9 cellular contexts compared by ENCODE assay signal in genomic region chr3:46566040-46566631, GRCh38. TPM values are rescaled to one million over a fixed set of nuclear protein-coding genes. Genes with fewer than 3 reads are reported as not detected.
DNase-seq lines count a peak whose midpoint lies in the region; ATAC-seq and TF ChIP-seq lines count a peak whose summit lies in the region.
"Had no signal": no experiment of that assay in that cellular context is flagged by ENCODE, and none has a peak within 500 bp of the region (broad histone marks: within the 10 kb centered on the region; RNA-seq: fewer than 3 reads in every experiment).

LRRC2 (minus strand) TSS chr3:46566302; CDS start chr3:46551591, 14,711 bp downstream.

- H3K9ac ChIP-seq in iPS-18a (ENCODE audit: low read length) = peak within 1 kb of the TSS; percentile 40

- DNase-seq in Calu3 (no peak), Panc1 (ENCODE audit: low read depth, low spot score) (no peak), body of pancreas (peak; percentile 53 to 71 (median 64)), gastrocnemius medialis (peak; percentile 92), NCI-H1694 (lab: John Stamatoyannopoulos, UW) (no peak)

- CTCF ChIA-PET in Calu3 (lab: Charles Lee) (no interaction called here), Panc1 (lab: Charles Lee) (no interaction called here)

- H3K4me3 ChIP-seq in Panc1 (ENCODE audit: low read depth in 2 of 2, low read length in 2 of 2) (peak within 1 kb of the TSS; percentile 37 to 47), body of pancreas (peak within 1 kb of the TSS; percentile 12 to 35), iPS-18a (ENCODE audit: low read length) (peak within 1 kb of the TSS; percentile 57), gastrocnemius medialis (peak within 1 kb of the TSS; percentile 68 to 86 (median 76))

- no peak for TF ChIP-seq CTCF in Calu3 (IDR thresholded peaks at IDR 0.05; ENCODE audit: unreplicated experiment)
- TF ChIP-seq CTCF in Panc1 (IDR thresholded peaks at IDR 0.05) = no peak
- TF ChIP-seq CTCF in body of pancreas (IDR thresholded peaks at IDR 0.05) = no peak
- TF ChIP-seq CTCF in gastrocnemius medialis (IDR thresholded peaks at IDR 0.05 in 4 of 5, conservative IDR thresholded peaks at IDR 0.05 in 1 of 5) = no peak

- WGBS in body of pancreas, 2 donors = 0% methylated on average over 12 to 39 of the region's 39 CpGs

- H3K9me3 Mint-ChIP-seq in Calu3 (ENCODE audit: low read depth, unreplicated experiment) = no peaks in the 10 kb centered on the region

- ATAC-seq in Panc1 = peak; percentile 85
- ATAC-seq in body of pancreas = peak; percentile 81
- ATAC-seq in gastrocnemius medialis = peak; percentile 71 to 80
- ATAC-seq in HG03457 (IDR thresholded peaks at IDR 0.05; ENCODE audit: unreplicated experiment) = no peak
- no peak for ATAC-seq in GM18868 (IDR thresholded peaks at IDR 0.05; ENCODE audit: unreplicated experiment)

- BruUV-seq in Calu3 (replicated peaks; lab: Mats Ljungman, UMichigan) (no TSS peak), Panc1 (replicated peaks; lab: Mats Ljungman, UMichigan) (no TSS peak)

- no peaks in the 10 kb centered on the region for H3K36me3 ChIP-seq in Panc1 (ENCODE audit: control insufficient read depth, insufficient read depth, low read length)
- H3K36me3 ChIP-seq in body of pancreas (replicated peaks in 1 of 2; ENCODE audit: insufficient read depth in 1 of 2, low read depth in 2 of 2) = no peaks in the 10 kb centered on the region
- no peaks in the 10 kb centered on the region for H3K36me3 ChIP-seq in iPS-18a (ENCODE audit: control insufficient read depth, low read depth, low read length)
- no peaks in the 10 kb centered on the region for H3K36me3 ChIP-seq in gastrocnemius medialis
- H3K36me3 ChIP-seq: neutrophil had no signal

- H3K27ac Mint-ChIP-seq in Calu3 (ENCODE audit: unreplicated experiment) = no peak within 1 kb of the TSS

- no peaks in the 10 kb centered on the region for H3K9me3 ChIP-seq in Panc1 (ENCODE audit: control insufficient read depth, insufficient read depth, low read depth, low read length)
- H3K9me3 ChIP-seq in body of pancreas = no peaks in the 10 kb centered on the region
- H3K9me3 ChIP-seq in iPS-18a (ENCODE audit: control insufficient read depth, low read depth, low read length) = peaks cover 3% of the 10 kb centered on the region
- no peaks in the 10 kb centered on the region for H3K9me3 ChIP-seq in gastrocnemius medialis
- H3K9me3 ChIP-seq: neutrophil had no signal

- TF ChIP-seq POLR2A in body of pancreas (IDR thresholded peaks at IDR 0.05) (peak; percentile 27 to 67 (median 45)), gastrocnemius medialis (IDR thresholded peaks at IDR 0.05) (peak; percentile 97)

- H3K4me3 Mint-ChIP-seq in Calu3 (ENCODE audit: low read depth, unreplicated experiment) = peak within 1 kb of the TSS; percentile 67

- intact Hi-C loops in Calu3 (cut with micrococcal nuclease; ENCODE audit: unreplicated experiment) = no loop called here
- intact Hi-C loops in Panc1 (cut with micrococcal nuclease; ENCODE audit: unreplicated experiment) = no loop called here
- intact Hi-C loops in body of pancreas (cut with DNase I) = no loop called here
- intact Hi-C loops in gastrocnemius medialis (cut with DNase I; ENCODE audit: low total_unique reads) = loop anchor here (1.0 to 10.0 kb wide), 6 partner anchors 64 to 1011 kb away; partner anchors contain the start of gene MYL3

- peaks cover 38% of the 10 kb centered on the region for H3K27me3 Mint-ChIP-seq in Calu3 (ENCODE audit: unreplicated experiment)

- no peaks in the 10 kb centered on the region for H3K36me3 Mint-ChIP-seq in Calu3 (ENCODE audit: insufficient read depth, unreplicated experiment)

- no peak within 1 kb of the TSS for H3K27ac ChIP-seq in Panc1 (ENCODE audit: low read length)
- H3K27ac ChIP-seq in body of pancreas = peak within 1 kb of the TSS in 3 of 4 donors; percentile 16 to 51 (median 21)
- H3K27ac ChIP-seq in iPS-18a (ENCODE audit: low read length) = no peak within 1 kb of the TSS
- H3K27ac ChIP-seq in gastrocnemius medialis = peak within 1 kb of the TSS; percentile 94 to 99 (median 97)
- H3K27ac ChIP-seq: neutrophil had no signal

- H3K4me1 Mint-ChIP-seq in Calu3 (ENCODE audit: low read depth, unreplicated experiment) = no peaks in the 10 kb centered on the region

- in situ Hi-C loops in Panc1 (cut with HindIII; ENCODE audit: low pct_unique_long_range_greater_than_20kb, low sequenced_read_pairs) (no loop called here), gastrocnemius medialis (cut with MboI; ENCODE audit: low sequenced_read_pairs in 4 of 4) (loop anchor here in 1 of 4 donors (5.0 kb wide), 1 partner anchor 79 kb away; no protein-coding TSS in a partner anchor)

- POLR2A ChIA-PET in Panc1 (lab: Charles Lee) = no interaction called here

- peaks cover 5% of the 10 kb centered on the region for H3K27me3 ChIP-seq in Panc1 (ENCODE audit: control insufficient read depth, insufficient read depth, low read length)
- H3K27me3 ChIP-seq in body of pancreas = no peaks in the 10 kb centered on the region
- peaks cover 8% of the 10 kb centered on the region for H3K27me3 ChIP-seq in iPS-18a (ENCODE audit: control insufficient read depth, insufficient read depth, low read length)
- no peaks in the 10 kb centered on the region for H3K27me3 ChIP-seq in gastrocnemius medialis

- H3K4me1 ChIP-seq in Panc1 (ENCODE audit: control insufficient read depth, insufficient read depth, low read length) (no peaks in the 10 kb centered on the region), body of pancreas (peaks cover 21% of the 10 kb centered on the region), iPS-18a (ENCODE audit: control insufficient read depth, low read depth, low read length) (peaks cover 28% of the 10 kb centered on the region), gastrocnemius medialis (peaks cover 28 to 31% of the 10 kb centered on the region in 2 donors)

RNA-seq across cellular contexts. Expression of gene LRRC2, which starts in this region (rescaled TPM):
- total RNA-seq in Calu3 (2022) (not detected in 2 replicates), Panc1 (2021; ENCODE audit: unreplicated experiment) (not detected), body of pancreas (1 to 10 TPM; 1.8 to 2.3 TPM), gastrocnemius medialis (100 to 1,000 TPM in 1 of 4 donors, 10 to 100 TPM in 3; 72.7 to 103 (median 92.1) TPM)
- polyA plus RNA-seq in Panc1 (2012; ENCODE audit: insufficient read length) = not detected

Comparison
In these comparisons a context has a peak if more than half of its experiments do, and no peak if none do; other contexts are left out.
1. RNA of gene LRRC2 (total RNA-seq): 72.7 to 103 TPM in gastrocnemius medialis; 1.8 to 2.3 TPM in body of pancreas, not detected in Calu3 and not detected in Panc1 (single experiment); every median in the first group is over 10 times any median in the second.
2. Peak in ATAC-seq and H3K4me3 ChIP-seq in Panc1; RNA of the gene not detected or under 1 TPM.
3. DNase-seq: peak in body of pancreas (4 of 4) and gastrocnemius medialis (2 of 2); none in Calu3 (single experiment), Panc1 (single experiment) and NCI-H1694 (single experiment).
4. ATAC-seq: peak in body of pancreas (single experiment) and gastrocnemius medialis (2 of 2); none in HG03457 (single experiment) and GM18868 (single experiment).
5. H3K27ac ChIP-seq: peak in body of pancreas (3 of 4) and gastrocnemius medialis (4 of 4); none in Panc1 (single experiment) and iPS-18a (single experiment).
6. H3K4me3 ChIP-seq: peak in every context shown above with its lines; median percentile 76 in gastrocnemius medialis; 57 in iPS-18a; 42 in Panc1; 24 in body of pancreas.